ENCODE assay signal across 8 cellular contexts in genomic region chr5:134905246-134905996, GRCh38. TPM values are rescaled to one million over a fixed set of nuclear protein-coding genes. Genes with fewer than 3 reads are reported as not detected.
A peak's percentile ranks its signal among the peaks of the same experiment; 100 is the strongest.
DNase-seq lines count a peak whose midpoint lies in the region; ATAC-seq, FAIRE-seq and TF ChIP-seq lines count a peak whose summit lies in the region.

No MANE protein-coding gene starts in this region.

- no peaks in the 10 kb centered on the region for H4K20me1 ChIP-seq in PC-3 (ENCODE audit: low read length)

- H2AFZ ChIP-seq in PC-3 (ENCODE audit: low read length) = peak overlapping the region; percentile 88

- no peak for FAIRE-seq in HTR-8/SVneo (lab: Jason Lieb, UNC)

- H3K9me2 ChIP-seq in PC-3 (replicated peaks; ENCODE audit: low read length) = no peaks in the 10 kb centered on the region

- H3K79me2 ChIP-seq in PC-3 (ENCODE audit: low read length) = peaks cover 9% of the 10 kb centered on the region

- DNase-seq in Calu3 (no peak), GM20000 (ENCODE audit: low spot score) (peak; percentile 66), HTR-8/SVneo (ENCODE audit: insufficient read length, low spot score) (peak; percentile 61), PC-3 (peak; percentile 70), fibroblast of gingiva (ENCODE audit: low read depth) (peak; percentile 61), natural killer cell (peak; percentile 55)
- peak; percentile 81 to 86 for DNase-seq in activated T-cell treated with anti-CD3 and anti-CD28 coated beads, Interleukin-2, amount 50 U/mL, for 48 hours

- H3K27ac ChIP-seq in PC-3 (ENCODE audit: low read length) = peak overlapping the region; percentile 89

- no TSS peak for BruUV-seq in Calu3 (replicated peaks; lab: Mats Ljungman, UMichigan)
- BruUV-seq in PC-3 (replicated peaks; lab: Mats Ljungman, UMichigan) = TSS peak; percentile 66

- intact Hi-C loops in Calu3 (cut with micrococcal nuclease; ENCODE audit: unreplicated experiment) = loop anchor here (2.0 to 10.0 kb wide), 2 partner anchors 59 to 171 kb away; partner anchors contain the start of gene CAMLG
- intact Hi-C loops in PC-3 (cut with micrococcal nuclease) = loop anchor here (1.0 to 10.0 kb wide), 4 partner anchors 30 to 429 kb away; partner anchors contain the start of gene CAMLG
- intact Hi-C loops in natural killer cell (cut with micrococcal nuclease) = loop anchor here (1.0 to 10.0 kb wide), 6 partner anchors 60 to 601 kb away; partner anchors contain the start of genes C5orf24, CAMLG, JADE2 and SAR1B

- H3K4me3 ChIP-seq in PC-3 (ENCODE audit: low read length) = peak overlapping the region; percentile 90

- POLR2A ChIA-PET in PC-3 (lab: Charles Lee; ENCODE audit: unreplicated experiment) = no interaction called here

- peak overlapping the region; percentile 91 for H3K4me2 ChIP-seq in PC-3 (ENCODE audit: low read length)

- H3F3A ChIP-seq in PC-3 (ENCODE audit: low read length, unreplicated experiment) = no peaks in the 10 kb centered on the region

- H3K9me3 Mint-ChIP-seq in Calu3 (ENCODE audit: low read depth, unreplicated experiment) (no peaks in the 10 kb centered on the region), natural killer cell (no peaks in the 10 kb centered on the region)
- no peaks in the 10 kb centered on the region for H3K9me3 Mint-ChIP-seq in stimulated activated naive CD8-positive, alpha-beta T cell treated with anti-CD3 and anti-CD28 coated beads, Interleukin-15, Interleukin-2, amounts not matched to agents 100 ng/mL and 50 ng/mL, for 24 hours

- no peaks in the 10 kb centered on the region for H3K27me3 ChIP-seq in PC-3 (ENCODE audit: low read length)

- CTCF ChIA-PET in Calu3 (lab: Charles Lee) (interaction anchor here (0.6 to 1.9 kb wide), 13 partner anchors 11 to 318 kb away, joined by 3 to 11 read pairs (median 5); partner anchors contain the start of genes C5orf24, CAMLG, DDX46 and TXNDC15), PC-3 (lab: Charles Lee) (no interaction called here)

- TF ChIP-seq CTCF in Calu3 (IDR thresholded peaks at IDR 0.05; ENCODE audit: unreplicated experiment) (peak; percentile 73), GM20000 (IDR thresholded peaks at IDR 0.05; ENCODE audit: extremely low read depth, missing control alignments) (peak; percentile 32), PC-3 (conservative IDR thresholded peaks at IDR 0.05; ENCODE audit: low read depth, low read length) (peak; percentile 71), natural killer cell (IDR thresholded peaks at IDR 0.05) (peak; percentile 91)

- H3K27ac Mint-ChIP-seq in Calu3 (ENCODE audit: unreplicated experiment) = peak overlapping the region; percentile 92
- H3K27ac Mint-ChIP-seq in natural killer cell = peak overlapping the region; percentile 91 to 94
- H3K27ac Mint-ChIP-seq in stimulated activated naive CD8-positive, alpha-beta T cell treated with anti-CD3 and anti-CD28 coated beads, Interleukin-15, Interleukin-2, amounts not matched to agents 100 ng/mL and 50 ng/mL, for 24 hours = peak overlapping the region; percentile 97

- H3K27me3 Mint-ChIP-seq in Calu3 (ENCODE audit: unreplicated experiment) (no peaks in the 10 kb centered on the region), natural killer cell (ENCODE audit: low read depth in 2 of 2) (no peaks in the 10 kb centered on the region)
- no peaks in the 10 kb centered on the region for H3K27me3 Mint-ChIP-seq in stimulated activated naive CD8-positive, alpha-beta T cell treated with anti-CD3 and anti-CD28 coated beads, Interleukin-15, Interleukin-2, amounts not matched to agents 100 ng/mL and 50 ng/mL, for 24 hours

- H3K36me3 Mint-ChIP-seq in Calu3 (ENCODE audit: insufficient read depth, unreplicated experiment) = peaks cover 24% of the 10 kb centered on the region
- H3K36me3 Mint-ChIP-seq in natural killer cell = no peaks in the 10 kb centered on the region
- peaks cover 4% of the 10 kb centered on the region for H3K36me3 Mint-ChIP-seq in stimulated activated naive CD8-positive, alpha-beta T cell treated with anti-CD3 and anti-CD28 coated beads, Interleukin-15, Interleukin-2, amounts not matched to agents 100 ng/mL and 50 ng/mL, for 24 hours (ENCODE audit: low read depth)

- ATAC-seq in PC-3 = peak; percentile 45; the same call in 1 of the 2 replicates
- peak; percentile 15 to 25 (median 16) for ATAC-seq in natural killer cell

- peak overlapping the region; percentile 95 for H3K9ac ChIP-seq in PC-3 (ENCODE audit: low read length)

- H3K4me3 Mint-ChIP-seq in Calu3 (ENCODE audit: low read depth, unreplicated experiment) = peak overlapping the region; percentile 82
- H3K4me3 Mint-ChIP-seq in natural killer cell = peak overlapping the region; percentile 96
- H3K4me3 Mint-ChIP-seq in stimulated activated naive CD8-positive, alpha-beta T cell treated with anti-CD3 and anti-CD28 coated beads, Interleukin-15, Interleukin-2, amounts not matched to agents 100 ng/mL and 50 ng/mL, for 24 hours = peak overlapping the region; percentile 93

- H3K36me3 ChIP-seq in PC-3 (ENCODE audit: low read depth, low read length) = no peaks in the 10 kb centered on the region; the same call in 1 of the 2 replicates

- no peaks in the 10 kb centered on the region for H3K4me1 Mint-ChIP-seq in Calu3 (ENCODE audit: low read depth, unreplicated experiment)
- H3K4me1 Mint-ChIP-seq in natural killer cell = peaks cover 4% of the 10 kb centered on the region in 2 donors
- peaks cover 28% of the 10 kb centered on the region for H3K4me1 Mint-ChIP-seq in stimulated activated naive CD8-positive, alpha-beta T cell treated with anti-CD3 and anti-CD28 coated beads, Interleukin-15, Interleukin-2, amounts not matched to agents 100 ng/mL and 50 ng/mL, for 24 hours (ENCODE audit: low read depth)

- peaks cover 6% of the 10 kb centered on the region; the same call in 1 of the 2 replicates for H3K4me1 ChIP-seq in PC-3 (ENCODE audit: insufficient read depth, low read length)

- no peaks in the 10 kb centered on the region for H3K9me3 ChIP-seq in PC-3 (ENCODE audit: low read length)

RNA-seq across cellular contexts. Expression of gene PCBD2, which starts 0.5 kb away (rescaled TPM):
- 18.1 and 18.8 TPM in 2 replicates for total RNA-seq in Calu3 (2022)
- 5.4 and 7.0 TPM in 2 replicates for total RNA-seq in PC-3 (2014; rRNA removed)
- 10 to 100 TPM in 1 of 3 donors, 1 to 10 TPM in 2; 7.6 to 11.5 (median 7.7) TPM for total RNA-seq in natural killer cell

RNA-seq across cellular contexts. Expression of gene TXNDC15, which starts 31.2 kb away (rescaled TPM):
- total RNA-seq in Calu3 (2022) (33.8 and 34.2 TPM in 2 replicates), PC-3 (2014; rRNA removed) (42.6 and 46.4 TPM in 2 replicates), natural killer cell (10 to 100 TPM; 36.6 to 48.3 (median 47.8) TPM)

RNA-seq across cellular contexts. Expression of gene C5orf24, which starts 59.7 kb away (rescaled TPM):
- total RNA-seq in Calu3 (2022) (59.6 and 63.4 TPM in 2 replicates), PC-3 (2014; rRNA removed) (16.5 and 18.2 TPM in 2 replicates), natural killer cell (10 to 100 TPM; 42.7 to 49.8 (median 44.7) TPM)

Comparison
In these comparisons a context has a peak if more than half of its experiments do, and no peak if none do; other contexts are left out.
1. CTCF ChIP-seq: peak in every context shown above with its lines; median percentile 91 in natural killer cell; 73 in Calu3; 71 in PC-3; 32 in GM20000.